Comparison of ENCODE assay signal across 30 cellular contexts in genomic region chr6:149425224-149425623, GRCh38. TPM values are rescaled to one million over a fixed set of nuclear protein-coding genes. Genes with fewer than 3 reads are reported as not detected.
"Had no signal": no experiment of that assay in that cellular context is flagged by ENCODE, and none has a peak within 500 bp of the region (broad histone marks: within the 10 kb centered on the region; RNA-seq: fewer than 3 reads in every experiment).

No MANE protein-coding gene starts in this region.

- H3K9me3 ChIP-seq: esophagus squamous epithelium, left lung, ovary, psoas muscle, spleen, stomach, thyroid gland, upper lobe of left lung had no signal

- H3K4me1 Mint-ChIP-seq: immature natural killer cell had no signal

- ATAC-seq: left lung; naive thymus-derived CD4-positive, alpha-beta T cell; psoas muscle; right cardiac atrium had no signal

- H3K27ac ChIP-seq: esophagus squamous epithelium, left lung, ovary, psoas muscle, spleen, stomach, thyroid gland, upper lobe of left lung had no signal

- DNase-seq: central memory CD4-positive, alpha-beta T cell; effector CD8-positive, alpha-beta T cell; endodermal cell; esophagus squamous epithelium; foreskin melanocyte; hypothalamus; immature natural killer cell; left lung; mesendoderm; midbrain; naive thymus-derived CD4-positive, alpha-beta T cell; occipital lobe; ovary; psoas muscle; spleen; stimulated activated CD4-positive, alpha-beta T cell treated with anti-CD3 and anti-CD28 coated beads, Interleukin-2, amount 100 ng/mL, for 48 hours; stimulated activated CD8-positive, alpha-beta memory T cell treated with anti-CD3 and anti-CD28 coated beads, Interleukin-4, amount 100 ng/mL, for 48 hours; stimulated activated naive CD4-positive, alpha-beta T cell treated with Interleukin-2 at 50 U/mL for 16 hours; stomach; thyroid gland; upper lobe of left lung had no signal

- H3K4me3 Mint-ChIP-seq: endodermal cell; immature natural killer cell; naive thymus-derived CD4-positive, alpha-beta T cell; nephron had no signal

- H3K27ac Mint-ChIP-seq: endodermal cell, immature natural killer cell, nephron had no signal

- H3K27me3 Mint-ChIP-seq: naive thymus-derived CD4-positive, alpha-beta T cell had no signal

- H3K4me3 ChIP-seq: esophagus squamous epithelium, left lung, ovary, psoas muscle, skin epidermis, spleen, stomach, thyroid gland, upper lobe of left lung had no signal

- H3K36me3 Mint-ChIP-seq: naive thymus-derived CD4-positive, alpha-beta T cell had no signal

- FAIRE-seq: colon, endothelial cell of umbilical vein, keratinocyte, urothelium cell line had no signal

- H3K4me1 ChIP-seq: spleen had no signal

- H3K9me3 Mint-ChIP-seq: endodermal cell, immature natural killer cell, nephron had no signal

- H3K27me3 ChIP-seq: left lung, ovary, spleen, stomach, thyroid gland, upper lobe of left lung had no signal

- H3K36me3 ChIP-seq: esophagus squamous epithelium, left lung, ovary, spleen, stomach, thyroid gland, upper lobe of left lung had no signal

RNA-seq across cellular contexts. Expression of gene SUMO4, which starts 25.2 kb away (rescaled TPM):
- total RNA-seq: epithelial cell of proximal tubule had no signal
- polyA plus RNA-seq: stomach had no signal

RNA-seq across cellular contexts. Expression of gene ZC3H12D, which starts 59.6 kb away (rescaled TPM):
- total RNA-seq: endothelial cell of umbilical vein, lung microvascular endothelial cell had no signal
- polyA plus RNA-seq: immature natural killer cell had no signal
